In genomic region chr17:9221231-9222180, GRCh38 we compare ENCODE assay signal across 17 cellular contexts.
"Had no signal": no experiment of that assay in that cellular context is flagged by ENCODE, and none has a peak within 500 bp of the region (broad histone marks: within the 10 kb centered on the region; RNA-seq: fewer than 3 reads in every experiment).

No MANE protein-coding gene starts in this region.

- H3K9me3 ChIP-seq: body of pancreas, gastrocnemius medialis, mucosa of descending colon, pancreas, testis, vagina had no signal

- H3K36me3 ChIP-seq: cardiac muscle cell, gastrocnemius medialis, heart left ventricle, pancreas, vagina had no signal

- H3K4me3 ChIP-seq: body of pancreas, cardiac muscle cell, gastrocnemius medialis, heart left ventricle, mucosa of descending colon, pancreas, stomach, testis, vagina had no signal

- H3K4me1 ChIP-seq: testis had no signal

- DNase-seq: activated gamma-delta T cell treated with Interleukin-2 at 50 U/mL for 16 hours; activated T-cell treated with anti-CD3 and anti-CD28 coated beads, Interleukin-2, amount 50 U/mL, for 1 hour; body of pancreas; effector memory CD4-positive, alpha-beta T cell; heart left ventricle; left cardiac atrium; mesenchymal stem cell; pancreas; small intestine; stimulated activated CD4-positive, alpha-beta T cell treated with anti-CD3 and anti-CD28 coated beads, Interleukin-15, amount 100 ng/mL, for 24 hours; stomach; T-helper 9 cell; testis had no signal

- H3K27me3 ChIP-seq: body of pancreas, gastrocnemius medialis, heart left ventricle, pancreas, stomach, testis, vagina had no signal

- H3K27ac ChIP-seq: body of pancreas, cardiac muscle cell, gastrocnemius medialis, heart left ventricle, pancreas, stomach, testis, vagina had no signal
